In genomic region chr1:229326601-229327000, GRCh38 we compare ENCODE assay signal across 21 cellular contexts. TPM values are rescaled to one million over a fixed set of nuclear protein-coding genes. Genes with fewer than 3 reads are reported as not detected.
DNase-seq lines count a peak whose midpoint lies in the region; TF ChIP-seq lines count a peak whose summit lies in the region.
"Had no signal": no experiment of that assay in that cellular context is flagged by ENCODE, and none has a peak within 500 bp of the region (broad histone marks: within the 10 kb centered on the region; RNA-seq: fewer than 3 reads in every experiment).

No MANE protein-coding gene starts in this region.

- no peak overlapping the region for H3K9ac ChIP-seq in neural cell (ENCODE audit: low read length)

- H3K27me3 ChIP-seq in CD4-positive, alpha-beta memory T cell (ENCODE audit: insufficient read depth, low read length) = no peaks in the 10 kb centered on the region
- H3K27me3 ChIP-seq in neural cell (ENCODE audit: insufficient read depth, low read depth, low read length) = no peaks in the 10 kb centered on the region
- H3K27me3 ChIP-seq: BE2C, transverse colon had no signal

- H3K27ac ChIP-seq in CD4-positive, alpha-beta memory T cell (ENCODE audit: low read depth, low read length) = peak overlapping the region; percentile 62
- H3K27ac ChIP-seq in neural cell (ENCODE audit: low read length) = peak overlapping the region; percentile 49

- H3K79me2 ChIP-seq in neural cell (replicated peaks; ENCODE audit: insufficient read depth, low read length) = peaks cover 5% of the 10 kb centered on the region

- in situ Hi-C loops in GM13976 (cut with MboI; ENCODE audit: low sequenced_read_pairs, unreplicated experiment) = no loop called here

- H3K9me2 ChIP-seq in neural cell (ENCODE audit: insufficient read depth, low read length) = no peaks in the 10 kb centered on the region

- POLR2A ChIA-PET in CD4-positive, alpha-beta memory T cell (lab: Charles Lee; ENCODE audit: partially characterized antibody) = interaction anchor here (1.3 to 3.8 kb wide), 2 partner anchors 12 to 16 kb away, joined by 4 to 21 read pairs; partner anchors contain the start of gene CCSAP

- H3K4me3 Mint-ChIP-seq in activated CD4-positive, alpha-beta T cell treated with anti-CD3 and anti-CD28 coated beads, Interleukin-2, amount 10 ng/mL, durations not matched to agents 24 days and 14 days = peak overlapping the region; percentile 69
- peak overlapping the region in 7 of 8 donors; percentile 66 to 86 (median 78) for H3K4me3 Mint-ChIP-seq in CD4-positive, alpha-beta memory T cell
- H3K4me3 Mint-ChIP-seq in activated T-helper 2 cell treated with anti-CD3 and anti-CD28 coated beads, Interferon-gamma antibody, Interleukin-2, Interleukin-4, amounts not matched to agents 10 μg/mL and 5 μg/mL and 100 μg/mL, durations not matched to agents 14 hours and 24 hours and 36 hours (ENCODE audit: low read depth) = no peak overlapping the region

- intact Hi-C loops in activated CD4-positive, alpha-beta T cell treated with anti-CD3 and anti-CD28 coated beads, Interleukin-2, amount 10 ng/mL, durations not matched to agents 24 days and 14 days (cut with micrococcal nuclease) = no loop called here
- intact Hi-C loops in CD4-positive, alpha-beta memory T cell (cut with micrococcal nuclease) = loop anchor here (1.0 kb wide), 1 partner anchor 15 kb away; no protein-coding TSS in a partner anchor
- intact Hi-C loops in activated T-helper 2 cell treated with anti-CD3 and anti-CD28 coated beads, Interferon-gamma antibody, Interleukin-2, Interleukin-4, amounts not matched to agents 10 μg/mL and 5 μg/mL and 100 μg/mL, durations not matched to agents 14 hours and 24 hours and 36 hours (cut with micrococcal nuclease) = loop anchor here (5.0 kb wide), 1 partner anchor 39 kb away; no protein-coding TSS in a partner anchor

- peaks cover 9% of the 10 kb centered on the region for H3K36me3 ChIP-seq in CD4-positive, alpha-beta memory T cell (ENCODE audit: insufficient read depth, low read length)
- H3K36me3 ChIP-seq in neural cell (ENCODE audit: insufficient read depth, low read length) = no peaks in the 10 kb centered on the region

- no peak overlapping the region for H3K4me2 ChIP-seq in neural cell (ENCODE audit: low read length)

- peaks cover 29% of the 10 kb centered on the region for H3K4me1 Mint-ChIP-seq in activated CD4-positive, alpha-beta T cell treated with anti-CD3 and anti-CD28 coated beads, Interleukin-2, amount 10 ng/mL, durations not matched to agents 24 days and 14 days
- H3K4me1 Mint-ChIP-seq in CD4-positive, alpha-beta memory T cell = peaks cover 7 to 56% (median 43%) of the 10 kb centered on the region in 4 donors
- peaks cover 35% of the 10 kb centered on the region for H3K4me1 Mint-ChIP-seq in activated T-helper 2 cell treated with anti-CD3 and anti-CD28 coated beads, Interferon-gamma antibody, Interleukin-2, Interleukin-4, amounts not matched to agents 10 μg/mL and 5 μg/mL and 100 μg/mL, durations not matched to agents 14 hours and 24 hours and 36 hours (ENCODE audit: low read depth)

- H3F3A ChIP-seq in neural cell (ENCODE audit: insufficient read depth, low read length, poor library complexity, severe bottlenecking) = no peaks in the 10 kb centered on the region

- no peaks in the 10 kb centered on the region for H3K9me3 Mint-ChIP-seq in activated CD4-positive, alpha-beta T cell treated with anti-CD3 and anti-CD28 coated beads, Interleukin-2, amount 10 ng/mL, durations not matched to agents 24 days and 14 days
- no peaks in the 10 kb centered on the region for H3K9me3 Mint-ChIP-seq in CD4-positive, alpha-beta memory T cell
- H3K9me3 Mint-ChIP-seq in activated T-helper 2 cell treated with anti-CD3 and anti-CD28 coated beads, Interferon-gamma antibody, Interleukin-2, Interleukin-4, amounts not matched to agents 10 μg/mL and 5 μg/mL and 100 μg/mL, durations not matched to agents 14 hours and 24 hours and 36 hours = no peaks in the 10 kb centered on the region

- H3K36me3 Mint-ChIP-seq in activated CD4-positive, alpha-beta T cell treated with anti-CD3 and anti-CD28 coated beads, Interleukin-2, amount 10 ng/mL, durations not matched to agents 24 days and 14 days (ENCODE audit: low read depth) = peaks cover 46% of the 10 kb centered on the region
- H3K36me3 Mint-ChIP-seq in CD4-positive, alpha-beta memory T cell = peaks cover 38 to 53% of the 10 kb centered on the region in 2 donors
- H3K36me3 Mint-ChIP-seq in activated T-helper 2 cell treated with anti-CD3 and anti-CD28 coated beads, Interferon-gamma antibody, Interleukin-2, Interleukin-4, amounts not matched to agents 10 μg/mL and 5 μg/mL and 100 μg/mL, durations not matched to agents 14 hours and 24 hours and 36 hours (ENCODE audit: low read depth) = peaks cover 62% of the 10 kb centered on the region

- peak; percentile 57 for DNase-seq in activated CD4-positive, alpha-beta T cell treated with anti-CD3 and anti-CD28 coated beads, Interleukin-2, amount 10 ng/mL, durations not matched to agents 24 days and 14 days
- DNase-seq in activated CD4-positive, alpha-beta T cell treated with anti-CD3 and anti-CD28 coated beads, Interleukin-2, amount 50 U/mL, for 1 hour = no peak
- peak; percentile 36 to 59 (median 45) for DNase-seq in CD4-positive, alpha-beta memory T cell
- DNase-seq in activated T-helper 2 cell treated with anti-CD3 and anti-CD28 coated beads, Interferon-gamma antibody, Interleukin-2, Interleukin-4, amounts not matched to agents 10 μg/mL and 5 μg/mL and 100 μg/mL, durations not matched to agents 14 hours and 24 hours and 36 hours (ENCODE audit: low spot score) = no peak
- DNase-seq in NCI-H1092 treated with DMSO at 0.1 percent for 48 hours (lab: John Stamatoyannopoulos, UW) (no peak), GM13976 (ENCODE audit: low spot score) (no peak), NCI-H1417 (lab: John Stamatoyannopoulos, UW) (no peak)
- DNase-seq: 8988T; activated effector memory CD4-positive, alpha-beta T cell treated with Interleukin-2 at 50 U/mL for 16 hours; anterior cingulate cortex; BE2C; effector CD8-positive, alpha-beta T cell; GDM1; left ventricle myocardium superior; mucosa of descending colon; NCI-H1092; NCI-H2107; NCI-H524; stimulated activated CD4-positive, alpha-beta T cell treated with anti-CD3 and anti-CD28 coated beads, Interleukin-15, amount 100 ng/mL, for 24 hours; transverse colon had no signal

- peak overlapping the region; percentile 81 for H3K27ac Mint-ChIP-seq in activated CD4-positive, alpha-beta T cell treated with anti-CD3 and anti-CD28 coated beads, Interleukin-2, amount 10 ng/mL, durations not matched to agents 24 days and 14 days
- H3K27ac Mint-ChIP-seq in CD4-positive, alpha-beta memory T cell = peak overlapping the region; percentile 57 to 98 (median 97)
- peak overlapping the region; percentile 66 for H3K27ac Mint-ChIP-seq in activated T-helper 2 cell treated with anti-CD3 and anti-CD28 coated beads, Interferon-gamma antibody, Interleukin-2, Interleukin-4, amounts not matched to agents 10 μg/mL and 5 μg/mL and 100 μg/mL, durations not matched to agents 14 hours and 24 hours and 36 hours

- TF ChIP-seq RAD21 in neural cell (conservative IDR thresholded peaks at IDR 0.05) = no peak

- no peak overlapping the region for H3K4me3 ChIP-seq in CD4-positive, alpha-beta memory T cell (ENCODE audit: low read length in 2 of 2)
- peak overlapping the region; percentile 8 for H3K4me3 ChIP-seq in neural cell (ENCODE audit: low read length)
- H3K4me3 ChIP-seq: mucosa of descending colon had no signal

- H3K27me3 Mint-ChIP-seq in activated CD4-positive, alpha-beta T cell treated with anti-CD3 and anti-CD28 coated beads, Interleukin-2, amount 10 ng/mL, durations not matched to agents 24 days and 14 days = no peaks in the 10 kb centered on the region
- no peaks in the 10 kb centered on the region for H3K27me3 Mint-ChIP-seq in CD4-positive, alpha-beta memory T cell
- H3K27me3 Mint-ChIP-seq in activated T-helper 2 cell treated with anti-CD3 and anti-CD28 coated beads, Interferon-gamma antibody, Interleukin-2, Interleukin-4, amounts not matched to agents 10 μg/mL and 5 μg/mL and 100 μg/mL, durations not matched to agents 14 hours and 24 hours and 36 hours (ENCODE audit: low read depth) = no peaks in the 10 kb centered on the region

- no peak overlapping the region for H2AFZ ChIP-seq in neural cell (ENCODE audit: low read depth, low read length)

- TF ChIP-seq EP300 in neural cell (conservative IDR thresholded peaks at IDR 0.05; ENCODE audit: poor library complexity, severe bottlenecking) = no peak

- CTCF ChIA-PET in CD4-positive, alpha-beta memory T cell (lab: Charles Lee; ENCODE audit: partially characterized antibody) = no interaction called here

- no peaks in the 10 kb centered on the region for H4K20me1 ChIP-seq in neural cell (ENCODE audit: insufficient read depth)

- TF ChIP-seq CTCF in neural cell (IDR thresholded peaks at IDR 0.05; ENCODE audit: poor library complexity, severe bottlenecking) (no peak), GM13976 (IDR thresholded peaks at IDR 0.05; ENCODE audit: borderline replicate concordance, control extremely low read depth, extremely low read depth, insufficient read depth, missing control alignments) (no peak)

- H3K4me1 ChIP-seq in CD4-positive, alpha-beta memory T cell (ENCODE audit: insufficient read depth, low read length) = peaks cover 16% of the 10 kb centered on the region

- H3K9me3 ChIP-seq in CD4-positive, alpha-beta memory T cell (ENCODE audit: control insufficient read depth in 1 of 2, low read length in 2 of 2) = no peaks in the 10 kb centered on the region
- no peaks in the 10 kb centered on the region for H3K9me3 ChIP-seq in neural cell (ENCODE audit: low read length)
- H3K9me3 ChIP-seq: BE2C, mucosa of descending colon, transverse colon had no signal

TF ChIP-seq in neural cell, 6 proteins besides CTCF, POLR2A, EP300 and RAD21 (continues in another document):
- TF ChIP-seq MXI1 (conservative IDR thresholded peaks at IDR 0.05; ENCODE audit: poor library complexity, severe bottlenecking) = no peak

RNA-seq across cellular contexts. Expression of gene CCSAP, which starts 16.2 kb away (rescaled TPM):
- 12.3 and 12.6 TPM in 2 replicates for total RNA-seq in activated CD4-positive, alpha-beta T cell treated with anti-CD3 and anti-CD28 coated beads, Interleukin-2, amount 10 ng/mL, durations not matched to agents 24 days and 14 days
- total RNA-seq in CD4-positive, alpha-beta memory T cell = 10 to 100 TPM; 17.5 to 18.3 TPM
- 1 to 10 TPM; 3.9 to 4.1 TPM for polyA plus RNA-seq in CD4-positive, alpha-beta memory T cell
- total RNA-seq in activated T-helper 2 cell treated with anti-CD3 and anti-CD28 coated beads, Interferon-gamma antibody, Interleukin-2, Interleukin-4, amounts not matched to agents 10 μg/mL and 5 μg/mL and 100 μg/mL, durations not matched to agents 14 hours and 24 hours and 36 hours = 12.3 and 13.1 TPM in 2 replicates
- polyA plus RNA-seq in neural cell = 55.6 and 66.7 TPM in 2 replicates
- polyA minus RNA-seq in neural cell = 107 and 108 TPM in 2 replicates

RNA-seq across cellular contexts. Expression of gene RAB4A, which starts 55.7 kb away (rescaled TPM):
- 30.7 and 34.8 TPM in 2 replicates for total RNA-seq in activated CD4-positive, alpha-beta T cell treated with anti-CD3 and anti-CD28 coated beads, Interleukin-2, amount 10 ng/mL, durations not matched to agents 24 days and 14 days
- 10 to 100 TPM; 43.7 to 44.9 TPM for total RNA-seq in CD4-positive, alpha-beta memory T cell
- 10 to 100 TPM; 18.8 to 23.0 TPM for polyA plus RNA-seq in CD4-positive, alpha-beta memory T cell
- 25.7 and 30.7 TPM in 2 replicates for total RNA-seq in activated T-helper 2 cell treated with anti-CD3 and anti-CD28 coated beads, Interferon-gamma antibody, Interleukin-2, Interleukin-4, amounts not matched to agents 10 μg/mL and 5 μg/mL and 100 μg/mL, durations not matched to agents 14 hours and 24 hours and 36 hours
- polyA plus RNA-seq in neural cell = 43.2 and 49.8 TPM in 2 replicates
- polyA minus RNA-seq in neural cell = 49.7 and 51.7 TPM in 2 replicates

Comparison
In these comparisons a context has a peak if more than half of its experiments do, and no peak if none do; other contexts are left out.
1. DNase-seq: peak in activated CD4-positive, alpha-beta T cell treated with anti-CD3 and anti-CD28 coated beads, Interleukin-2, amount 10 ng/mL, durations not matched to agents 24 days and 14 days (single experiment) and CD4-positive, alpha-beta memory T cell (5 of 5); none in activated CD4-positive, alpha-beta T cell treated with anti-CD3 and anti-CD28 coated beads, Interleukin-2, amount 50 U/mL, for 1 hour (single experiment), activated T-helper 2 cell treated with anti-CD3 and anti-CD28 coated beads, Interferon-gamma antibody, Interleukin-2, Interleukin-4, amounts not matched to agents 10 μg/mL and 5 μg/mL and 100 μg/mL, durations not matched to agents 14 hours and 24 hours and 36 hours (single experiment), NCI-H1092 treated with DMSO at 0.1 percent for 48 hours (single experiment), GM13976 (single experiment) and NCI-H1417 (0 of 3).
2. Peak in every context shown above with its lines, with median percentiles within 50 percentile points of each other: H3K27ac Mint-ChIP-seq.